Comparison of ENCODE assay signal across 14 cellular contexts in genomic region chr10:20995123-20995978, GRCh38.
A peak's percentile ranks its signal among the peaks of the same experiment; 100 is the strongest.
DNase-seq lines count a peak whose midpoint lies in the region; ATAC-seq and TF ChIP-seq lines count a peak whose summit lies in the region.
"Had no signal": no experiment of that assay in that cellular context is flagged by ENCODE, and none has a peak within 500 bp of the region (broad histone marks: within the 10 kb centered on the region; RNA-seq: fewer than 3 reads in every experiment).

No MANE protein-coding gene starts in this region.

- no peak overlapping the region for H3K4me3 Mint-ChIP-seq in progenitor cell of endocrine pancreas (ENCODE audit: low read depth)

- no peaks in the 10 kb centered on the region for H3K27me3 Mint-ChIP-seq in progenitor cell of endocrine pancreas

- no peaks in the 10 kb centered on the region for H3K9me2 ChIP-seq in Karpas-422 (replicated peaks; ENCODE audit: insufficient read depth, low read length)

- H2AFZ ChIP-seq in Karpas-422 (ENCODE audit: low read length) = no peak overlapping the region

- peaks cover 30% of the 10 kb centered on the region for H3K4me1 Mint-ChIP-seq in progenitor cell of endocrine pancreas (ENCODE audit: low read depth)

- 0 out of 2 replicates have a peak, but pooled peaks cover 5% of the 10 kb centered on the region for H3K9me3 ChIP-seq in Karpas-422 (ENCODE audit: low read length)
- H3K9me3 ChIP-seq: MG63, SJSA1 had no signal

- H3K36me3 ChIP-seq in Karpas-422 (ENCODE audit: insufficient read depth, low read length) = no peaks in the 10 kb centered on the region
- H3K36me3 ChIP-seq: MG63, SJSA1 had no signal

- H3K9ac ChIP-seq in Karpas-422 (ENCODE audit: low read length) = no peak overlapping the region

- no peaks in the 10 kb centered on the region for H4K20me1 ChIP-seq in Karpas-422 (ENCODE audit: insufficient read depth, low read depth, low read length)

- TF ChIP-seq CTCF in progenitor cell of endocrine pancreas (IDR thresholded peaks at IDR 0.05; ENCODE audit: unreplicated experiment) = no peak

- ATAC-seq in left ventricle myocardium superior (peak; percentile 14), GM18861 (IDR thresholded peaks at IDR 0.05; ENCODE audit: unreplicated experiment) (no peak)
- ATAC-seq: esophagus mucosa, HCT116 had no signal

- intact Hi-C loops in left ventricle myocardium superior (cut with micrococcal nuclease) = no loop called here

- H3K4me2 ChIP-seq in Karpas-422 (ENCODE audit: low read depth, low read length, poor library complexity, severe bottlenecking) = no peak overlapping the region

- no peaks in the 10 kb centered on the region for H3K27me3 ChIP-seq in Karpas-422 (ENCODE audit: low read length)
- H3K27me3 ChIP-seq: MG63, SJSA1 had no signal

- H3K27ac Mint-ChIP-seq in progenitor cell of endocrine pancreas = peak overlapping the region; percentile 16

- H3K9me3 Mint-ChIP-seq in progenitor cell of endocrine pancreas (ENCODE audit: low read depth) = no peaks in the 10 kb centered on the region

- DNase-seq in NCI-H2227 treated with DMSO at 0.1 percent for 48 hours (lab: John Stamatoyannopoulos, UW) (peak; percentile 88), caudate nucleus (lab: John Stamatoyannopoulos, UW) (peak in 3 of 61 donors; percentile 5 to 53 (median 10)), left ventricle myocardium superior (no peak), progenitor cell of endocrine pancreas (ENCODE audit: low spot score, unreplicated experiment) (no peak), NCI-H345 (lab: John Stamatoyannopoulos, UW) (no peak), Karpas-422 (no peak)
- DNase-seq in activated naive CD4-positive, alpha-beta T cell (lab: John Stamatoyannopoulos, UW) = no peak
- DNase-seq: activated CD4-positive, alpha-beta T cell treated with anti-CD3 and anti-CD28 coated beads, Interleukin-2, amount 50 U/mL, for 4 hours; activated T-cell treated with anti-CD3 and anti-CD28 coated beads, Interleukin-2, amount 50 U/mL, for 48 hours; MG63 had no signal

- H3K27ac ChIP-seq in caudate nucleus (ENCODE audit: low read depth, low read length) (peak overlapping the region; percentile 71), Karpas-422 (ENCODE audit: low read length) (no peak overlapping the region)
- H3K27ac ChIP-seq: SJSA1 had no signal

- no peaks in the 10 kb centered on the region for H3K79me2 ChIP-seq in Karpas-422 (ENCODE audit: low read length)

- no peak overlapping the region for H3K4me3 ChIP-seq in Karpas-422 (ENCODE audit: low read length)
- H3K4me3 ChIP-seq: MG63, SJSA1 had no signal

- no peaks in the 10 kb centered on the region for H3K36me3 Mint-ChIP-seq in progenitor cell of endocrine pancreas (ENCODE audit: insufficient read depth)

- H3K4me1 ChIP-seq in Karpas-422 (ENCODE audit: low read length) = no peaks in the 10 kb centered on the region
